In the genomic region with DNA sequence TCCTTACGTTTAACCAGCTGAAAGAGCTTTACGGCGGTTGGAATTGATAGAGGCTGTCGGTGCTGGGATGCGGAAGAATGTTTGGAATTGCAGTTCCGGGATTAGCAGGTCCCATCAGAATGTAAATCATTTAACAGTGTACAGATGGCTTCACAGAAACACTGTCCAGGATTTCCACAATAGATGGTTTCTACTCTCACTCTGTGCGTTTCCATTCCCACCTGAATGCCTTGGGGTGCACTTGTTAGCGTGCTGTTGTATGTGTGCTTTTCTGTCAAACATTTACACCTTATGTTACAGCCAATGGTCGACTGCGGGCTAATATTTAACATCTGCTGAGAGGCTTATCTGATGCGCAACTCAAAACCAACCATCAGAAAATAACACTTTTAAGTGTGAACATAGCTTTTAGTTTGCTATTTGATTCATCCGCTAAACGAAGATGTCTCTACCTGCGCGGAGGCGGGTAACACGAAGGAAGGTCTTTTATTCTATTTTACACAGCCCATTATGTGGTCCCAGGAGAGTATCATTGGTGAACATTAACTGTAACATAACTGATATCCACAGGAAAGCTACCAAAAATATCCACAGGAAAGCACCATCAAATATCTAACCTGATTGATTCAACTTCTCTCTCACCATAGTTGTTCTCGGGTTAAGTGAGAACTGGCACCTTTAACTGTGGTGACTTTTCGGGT, we compare ENCODE assay signal across 2 cellular contexts.
A peak's percentile ranks its signal among the peaks of the same experiment; 100 is the strongest.
TF ChIP-seq lines count a peak whose summit lies in the region.

No MANE protein-coding gene starts in this region.

TF ChIP-seq in GM12878, 131 proteins besides CTCF, POLR2A, EP300 and RAD21 (continued from another document and continues in another):
- TF ChIP-seq, protein P1, sequence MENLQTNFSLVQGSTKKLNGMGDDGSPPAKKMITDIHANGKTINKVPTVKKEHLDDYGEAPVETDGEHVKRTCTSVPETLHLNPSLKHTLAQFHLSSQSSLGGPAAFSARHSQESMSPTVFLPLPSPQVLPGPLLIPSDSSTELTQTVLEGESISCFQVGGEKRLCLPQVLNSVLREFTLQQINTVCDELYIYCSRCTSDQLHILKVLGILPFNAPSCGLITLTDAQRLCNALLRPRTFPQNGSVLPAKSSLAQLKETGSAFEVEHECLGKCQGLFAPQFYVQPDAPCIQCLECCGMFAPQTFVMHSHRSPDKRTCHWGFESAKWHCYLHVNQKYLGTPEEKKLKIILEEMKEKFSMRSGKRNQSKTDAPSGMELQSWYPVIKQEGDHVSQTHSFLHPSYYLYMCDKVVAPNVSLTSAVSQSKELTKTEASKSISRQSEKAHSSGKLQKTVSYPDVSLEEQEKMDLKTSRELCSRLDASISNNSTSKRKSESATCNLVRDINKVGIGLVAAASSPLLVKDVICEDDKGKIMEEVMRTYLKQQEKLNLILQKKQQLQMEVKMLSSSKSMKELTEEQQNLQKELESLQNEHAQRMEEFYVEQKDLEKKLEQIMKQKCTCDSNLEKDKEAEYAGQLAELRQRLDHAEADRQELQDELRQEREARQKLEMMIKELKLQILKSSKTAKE (IDR thresholded peaks at IDR 0.05; ENCODE audit: low read depth, poor library complexity, severe bottlenecking): peak; percentile 65
- TF ChIP-seq SMAD1 (IDR thresholded peaks at IDR 0.05; ENCODE audit: low read depth, partially characterized antibody): peak; percentile 90
- TF ChIP-seq NR2F1 (conservative IDR thresholded peaks at IDR 0.05): peak; percentile 87
- TF ChIP-seq, protein P2, sequence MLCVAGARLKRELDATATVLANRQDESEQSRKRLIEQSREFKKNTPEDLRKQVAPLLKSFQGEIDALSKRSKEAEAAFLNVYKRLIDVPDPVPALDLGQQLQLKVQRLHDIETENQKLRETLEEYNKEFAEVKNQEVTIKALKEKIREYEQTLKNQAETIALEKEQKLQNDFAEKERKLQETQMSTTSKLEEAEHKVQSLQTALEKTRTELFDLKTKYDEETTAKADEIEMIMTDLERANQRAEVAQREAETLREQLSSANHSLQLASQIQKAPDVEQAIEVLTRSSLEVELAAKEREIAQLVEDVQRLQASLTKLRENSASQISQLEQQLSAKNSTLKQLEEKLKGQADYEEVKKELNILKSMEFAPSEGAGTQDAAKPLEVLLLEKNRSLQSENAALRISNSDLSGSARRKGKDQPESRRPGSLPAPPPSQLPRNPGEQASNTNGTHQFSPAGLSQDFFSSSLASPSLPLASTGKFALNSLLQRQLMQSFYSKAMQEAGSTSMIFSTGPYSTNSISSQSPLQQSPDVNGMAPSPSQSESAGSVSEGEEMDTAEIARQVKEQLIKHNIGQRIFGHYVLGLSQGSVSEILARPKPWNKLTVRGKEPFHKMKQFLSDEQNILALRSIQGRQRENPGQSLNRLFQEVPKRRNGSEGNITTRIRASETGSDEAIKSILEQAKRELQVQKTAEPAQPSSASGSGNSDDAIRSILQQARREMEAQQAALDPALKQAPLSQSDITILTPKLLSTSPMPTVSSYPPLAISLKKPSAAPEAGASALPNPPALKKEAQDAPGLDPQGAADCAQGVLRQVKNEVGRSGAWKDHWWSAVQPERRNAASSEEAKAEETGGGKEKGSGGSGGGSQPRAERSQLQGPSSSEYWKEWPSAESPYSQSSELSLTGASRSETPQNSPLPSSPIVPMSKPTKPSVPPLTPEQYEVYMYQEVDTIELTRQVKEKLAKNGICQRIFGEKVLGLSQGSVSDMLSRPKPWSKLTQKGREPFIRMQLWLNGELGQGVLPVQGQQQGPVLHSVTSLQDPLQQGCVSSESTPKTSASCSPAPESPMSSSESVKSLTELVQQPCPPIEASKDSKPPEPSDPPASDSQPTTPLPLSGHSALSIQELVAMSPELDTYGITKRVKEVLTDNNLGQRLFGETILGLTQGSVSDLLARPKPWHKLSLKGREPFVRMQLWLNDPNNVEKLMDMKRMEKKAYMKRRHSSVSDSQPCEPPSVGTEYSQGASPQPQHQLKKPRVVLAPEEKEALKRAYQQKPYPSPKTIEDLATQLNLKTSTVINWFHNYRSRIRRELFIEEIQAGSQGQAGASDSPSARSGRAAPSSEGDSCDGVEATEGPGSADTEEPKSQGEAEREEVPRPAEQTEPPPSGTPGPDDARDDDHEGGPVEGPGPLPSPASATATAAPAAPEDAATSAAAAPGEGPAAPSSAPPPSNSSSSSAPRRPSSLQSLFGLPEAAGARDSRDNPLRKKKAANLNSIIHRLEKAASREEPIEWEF (IDR thresholded peaks at IDR 0.05; ENCODE audit: insufficient replicate concordance, low read depth, low read length): peak; percentile 42
- TF ChIP-seq BMI1 (IDR thresholded peaks at IDR 0.05; ENCODE audit: borderline replicate concordance): 0 out of 2 replicates have a peak, but pooled peaks have one; percentile 47
- no peak for TF ChIP-seq PML (IDR thresholded peaks at IDR 0.05; ENCODE audit: low read length)
- TF ChIP-seq ESRRA (IDR thresholded peaks at IDR 0.05; ENCODE audit: low read length): peak; percentile 36
- TF ChIP-seq TCF3 (IDR thresholded peaks at IDR 0.05; ENCODE audit: borderline replicate concordance, insufficient read depth, low read depth, low read length): no peak
- 0 out of 2 replicates have a peak, but pooled peaks have one; percentile 63 for TF ChIP-seq GATAD2B (conservative IDR thresholded peaks at IDR 0.05; ENCODE audit: low read depth)
- peak; percentile 74 for TF ChIP-seq IKZF1 (conservative IDR thresholded peaks at IDR 0.05)
- peak; percentile 22; the same call in 1 of the 3 replicates for TF ChIP-seq POU2F2 (IDR thresholded peaks at IDR 0.05; ENCODE audit: borderline replicate concordance, low read depth, low read length)
- TF ChIP-seq, protein P3, sequence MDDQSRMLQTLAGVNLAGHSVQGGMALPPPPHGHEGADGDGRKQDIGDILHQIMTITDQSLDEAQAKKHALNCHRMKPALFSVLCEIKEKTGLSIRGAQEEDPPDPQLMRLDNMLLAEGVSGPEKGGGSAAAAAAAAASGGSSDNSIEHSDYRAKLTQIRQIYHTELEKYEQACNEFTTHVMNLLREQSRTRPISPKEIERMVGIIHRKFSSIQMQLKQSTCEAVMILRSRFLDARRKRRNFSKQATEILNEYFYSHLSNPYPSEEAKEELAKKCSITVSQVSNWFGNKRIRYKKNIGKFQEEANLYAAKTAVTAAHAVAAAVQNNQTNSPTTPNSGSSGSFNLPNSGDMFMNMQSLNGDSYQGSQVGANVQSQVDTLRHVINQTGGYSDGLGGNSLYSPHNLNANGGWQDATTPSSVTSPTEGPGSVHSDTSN (IDR thresholded peaks at IDR 0.05; ENCODE audit: insufficient replicate concordance, low read depth, low read length): no peak

TF ChIP-seq in HEK293T, 16 proteins besides CTCF, POLR2A, EP300 and RAD21 (continued from another document):
- TF ChIP-seq, protein P4, sequence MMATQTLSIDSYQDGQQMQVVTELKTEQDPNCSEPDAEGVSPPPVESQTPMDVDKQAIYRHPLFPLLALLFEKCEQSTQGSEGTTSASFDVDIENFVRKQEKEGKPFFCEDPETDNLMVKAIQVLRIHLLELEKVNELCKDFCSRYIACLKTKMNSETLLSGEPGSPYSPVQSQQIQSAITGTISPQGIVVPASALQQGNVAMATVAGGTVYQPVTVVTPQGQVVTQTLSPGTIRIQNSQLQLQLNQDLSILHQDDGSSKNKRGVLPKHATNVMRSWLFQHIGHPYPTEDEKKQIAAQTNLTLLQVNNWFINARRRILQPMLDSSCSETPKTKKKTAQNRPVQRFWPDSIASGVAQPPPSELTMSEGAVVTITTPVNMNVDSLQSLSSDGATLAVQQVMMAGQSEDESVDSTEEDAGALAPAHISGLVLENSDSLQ (IDR thresholded peaks at IDR 0.05): no peak
- TF ChIP-seq TARDBP (IDR thresholded peaks at IDR 0.05) (no peak), CTBP1 (IDR thresholded peaks at IDR 0.05; ENCODE audit: borderline replicate concordance) (no peak)
